14 cellular contexts compared by ENCODE assay signal in the genomic region with DNA sequence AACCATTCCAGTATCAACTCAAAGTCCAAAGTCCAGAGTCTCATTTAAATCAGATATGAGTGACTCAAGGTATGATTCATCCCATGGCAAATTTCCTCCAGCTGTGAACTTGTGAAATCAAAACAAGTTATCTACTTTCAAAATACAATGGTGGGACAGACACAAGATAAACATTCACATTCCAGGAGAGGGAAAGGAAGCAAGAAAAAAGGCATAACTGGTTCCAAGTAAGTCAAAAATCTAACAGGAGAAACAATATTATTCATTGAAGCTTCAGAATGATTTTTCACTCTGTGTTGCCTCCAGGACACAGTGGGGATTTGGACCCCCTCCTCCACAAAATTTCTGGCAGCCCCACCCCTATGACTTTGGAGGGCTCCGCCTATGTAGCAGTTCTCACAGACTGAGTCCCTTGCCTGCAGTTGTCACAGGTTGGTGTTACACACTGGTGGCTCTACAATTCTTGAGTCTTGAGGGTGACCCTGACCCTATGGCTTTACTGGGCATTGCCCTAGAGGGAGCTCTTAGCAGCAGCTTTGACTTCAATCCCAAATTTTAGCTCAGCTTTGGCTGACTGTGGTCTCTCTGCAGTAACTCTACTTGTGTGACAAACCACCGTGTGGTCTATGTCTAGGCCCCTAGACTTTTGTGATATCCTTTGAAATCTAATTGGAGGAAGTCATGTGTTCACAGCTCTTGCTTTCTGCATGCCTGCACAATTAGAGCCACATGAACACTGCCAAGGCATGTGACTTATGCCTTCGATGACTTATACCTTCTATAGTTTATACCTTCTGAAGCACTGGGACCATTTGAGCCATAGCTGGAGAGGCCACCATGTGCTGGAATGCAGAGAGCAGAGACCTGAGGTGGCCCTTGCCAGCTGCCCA.
DNase-seq lines count a peak whose midpoint lies in the region; ATAC-seq and TF ChIP-seq lines count a peak whose summit lies in the region.
"Had no signal": no experiment of that assay in that cellular context is flagged by ENCODE, and none has a peak within 500 bp of the region (broad histone marks: within the 10 kb centered on the region; RNA-seq: fewer than 3 reads in every experiment).

No MANE protein-coding gene starts in this region.

- H3K9ac ChIP-seq in fibroblast of lung (ENCODE audit: insufficient read depth, low read length), result no peak overlapping the region

- DNase-seq in EH (ENCODE audit: low read depth) (peak; percentile 7), RWPE1 (ENCODE audit: low spot score) (peak; percentile 4), fibroblast of lung (ENCODE audit: low read depth in 2 of 2) (peak; percentile 88 to 98), transverse colon (no peak)
- DNase-seq in stimulated activated CD4-positive, alpha-beta T cell treated with anti-CD3 and anti-CD28 coated beads, Interleukin-4, amount 100 ng/mL, for 1 hour, result no peak
- DNase-seq: activated T-cell treated with anti-CD3 and anti-CD28 coated beads, Interleukin-2, amount 50 U/mL, for 24 hours; NCI-H748 treated with DMSO at 0.1 percent for 48 hours; T-helper 9 cell had no signal

- H3K9me3 ChIP-seq in fibroblast of lung (ENCODE audit: control insufficient read depth, insufficient read depth, low read depth, low read length) (no peaks in the 10 kb centered on the region), mesodermal cell (ENCODE audit: control insufficient read depth, low read length) (peaks cover 8% of the 10 kb centered on the region), transverse colon (no peaks in the 10 kb centered on the region)
- H3K9me3 ChIP-seq: prostate gland had no signal

- no peak for TF ChIP-seq POLR2A in transverse colon (IDR thresholded peaks at IDR 0.05)

- no peak for TF ChIP-seq CTCF in RWPE1 (conservative IDR thresholded peaks at IDR 0.05; ENCODE audit: low read depth)
- peak in 1 of 2 donors; percentile 14 for TF ChIP-seq CTCF in fibroblast of lung (conservative IDR thresholded peaks at IDR 0.05 in 1 of 2, IDR thresholded peaks at IDR 0.05 in 1 of 2; ENCODE audit: low read depth in 1 of 2, low read length in 2 of 2)
- no peak for TF ChIP-seq CTCF in transverse colon (IDR thresholded peaks at IDR 0.05)

- no peak for ATAC-seq in HG03432 (IDR thresholded peaks at IDR 0.05; ENCODE audit: unreplicated experiment)
- ATAC-seq in GM18511 (IDR thresholded peaks at IDR 0.05; ENCODE audit: unreplicated experiment), result no peak
- ATAC-seq: GM12878 had no signal

- peak overlapping the region; percentile 86 for H3K27ac ChIP-seq in RWPE1
- H3K27ac ChIP-seq in fibroblast of lung (ENCODE audit: insufficient read depth, low read length), result no peak overlapping the region
- H3K27ac ChIP-seq in mesodermal cell (ENCODE audit: low read depth, low read length, severe bottlenecking), result peak overlapping the region; percentile 82
- H3K27ac ChIP-seq in transverse colon, result no peak overlapping the region
- H3K27ac ChIP-seq: C4-2B, prostate gland had no signal

- H3K79me2 ChIP-seq in fibroblast of lung (ENCODE audit: control insufficient read depth, insufficient read depth, low read length), result no peaks in the 10 kb centered on the region

- H3K4me1 ChIP-seq in fibroblast of lung (ENCODE audit: control insufficient read depth, extremely low read depth, insufficient read depth, low read length) (no peaks in the 10 kb centered on the region), mesodermal cell (ENCODE audit: control insufficient read depth, insufficient read depth, low read length, poor library complexity, severe bottlenecking) (peaks cover 12% of the 10 kb centered on the region), transverse colon (no peaks in the 10 kb centered on the region)
- H3K4me1 ChIP-seq: prostate gland had no signal

- H3K36me3 ChIP-seq in fibroblast of lung (ENCODE audit: control insufficient read depth, insufficient read depth, low read length) (no peaks in the 10 kb centered on the region), mesodermal cell (ENCODE audit: control insufficient read depth, insufficient read depth, low read length) (no peaks in the 10 kb centered on the region), transverse colon (no peaks in the 10 kb centered on the region)
- H3K36me3 ChIP-seq: prostate gland had no signal

- H4K20me1 ChIP-seq in fibroblast of lung (ENCODE audit: control insufficient read depth, extremely low read depth, insufficient read depth, low read length), result no peaks in the 10 kb centered on the region

- intact Hi-C loops in transverse colon (cut with DNase I; ENCODE audit: low total_unique reads), result no loop called here

- H3K4me3 ChIP-seq in fibroblast of lung (replicated peaks in 1 of 4; ENCODE audit: control extremely low read depth in 1 of 4, insufficient read depth in 1 of 4, low read depth in 3 of 4, low read length in 4 of 4), result no peak overlapping the region
- H3K4me3 ChIP-seq in mesodermal cell (ENCODE audit: extremely low read depth, insufficient read depth, low read length, poor library complexity, severe bottlenecking), result no peak overlapping the region
- no peak overlapping the region for H3K4me3 ChIP-seq in transverse colon
- H3K4me3 ChIP-seq: GM12878, prostate gland had no signal

- no peak overlapping the region for H3K4me2 ChIP-seq in fibroblast of lung (ENCODE audit: extremely low read depth, insufficient read depth, low read length)

- H3K27me3 ChIP-seq in fibroblast of lung (ENCODE audit: control insufficient read depth, insufficient read depth, low read length) (no peaks in the 10 kb centered on the region), transverse colon (no peaks in the 10 kb centered on the region)

- CTCF ChIA-PET in RWPE1 (lab: Yijun Ruan, JAX), result no interaction called here

- no peak overlapping the region for H2AFZ ChIP-seq in fibroblast of lung (ENCODE audit: low read length)

- WGBS in mesodermal cell (ENCODE audit: insufficient coverage in 2 of 2), 2 experiments, result 92 to 94% methylated on average over 3 of the region's 3 CpGs
- 80 to 93% methylated on average over 1 to 3 of the region's 3 CpGs for WGBS in transverse colon (ENCODE audit: low coverage in 1 of 2), 2 donors

- no peak for TF ChIP-seq EP300 in transverse colon (IDR thresholded peaks at IDR 0.05; ENCODE audit: low read depth)

- POLR2A ChIA-PET in RWPE1 (lab: Yijun Ruan, JAX; ENCODE audit: low non-redundant PET), result no interaction called here

- in situ Hi-C loops in transverse colon (cut with MboI; ENCODE audit: low pct_ligation_motif_present in 1 of 4, low pct_unique_long_range_greater_than_20kb in 1 of 4, low sequenced_read_pairs in 3 of 4), result no loop called here

Comparison
In these comparisons a context has a peak if more than half of its experiments do, and no peak if none do; other contexts are left out.
1. DNase-seq: peak in EH (single experiment), RWPE1 (single experiment) and fibroblast of lung (2 of 2); none in transverse colon (single experiment) and stimulated activated CD4-positive, alpha-beta T cell treated with anti-CD3 and anti-CD28 coated beads, Interleukin-4, amount 100 ng/mL, for 1 hour (single experiment).
2. H3K27ac ChIP-seq: peak in RWPE1 (single experiment) and mesodermal cell (single experiment); none in fibroblast of lung (single experiment) and transverse colon (0 of 4).